ENCODE assay signal across 12 cellular contexts in the genomic region with DNA sequence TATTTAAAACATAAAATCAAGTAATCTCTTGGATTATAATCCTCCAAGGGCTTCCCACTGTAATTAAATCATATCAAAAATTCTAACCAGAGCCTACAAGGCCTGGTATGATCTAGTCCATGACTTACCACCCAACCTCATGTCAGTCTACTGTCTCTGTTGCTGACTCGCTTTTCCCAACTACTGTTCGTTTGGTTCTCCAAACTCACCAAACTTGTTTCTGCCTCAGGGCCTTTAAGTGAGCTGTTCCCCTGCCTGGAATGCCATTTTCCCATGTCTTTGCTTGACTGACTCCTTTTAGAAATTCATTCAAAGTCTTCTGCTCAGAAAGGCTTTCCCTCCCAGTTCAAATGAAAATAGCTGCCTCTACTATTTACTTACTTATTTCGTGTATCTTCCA.
"Had no signal": no experiment of that assay in that cellular context is flagged by ENCODE, and none has a peak within 500 bp of the region (broad histone marks: within the 10 kb centered on the region; RNA-seq: fewer than 3 reads in every experiment).

No MANE protein-coding gene starts in this region.

- H3K27me3 ChIP-seq: cardiac muscle cell, tibial artery had no signal

- H3K36me3 ChIP-seq: cardiac muscle cell, lower lobe of right lung, tibial artery had no signal

- H3K27ac ChIP-seq: cardiac muscle cell, lower lobe of right lung, tibial artery had no signal

- DNase-seq: activated CD8-positive, alpha-beta memory T cell treated with anti-CD3 and anti-CD28 coated beads, Interleukin-2, amount 50 U/mL, for 4 hours; activated CD8-positive, alpha-beta T cell treated with anti-CD3 and anti-CD28 coated beads for 36 hours; activated naive CD4-positive, alpha-beta T cell; aorta; lower lobe of right lung; naive B cell; right cardiac atrium; T-cell; T1000; tibial artery had no signal

- H3K4me1 ChIP-seq: lower lobe of right lung, tibial artery had no signal

- H3K4me3 ChIP-seq: cardiac muscle cell, lower lobe of right lung, tibial artery had no signal

- H3K9me3 ChIP-seq: lower lobe of right lung, tibial artery had no signal

- ATAC-seq: activated CD8-positive, alpha-beta T cell treated with anti-CD3 and anti-CD28 coated beads for 36 hours; lower lobe of right lung; right cardiac atrium; stimulated activated effector memory CD8-positive, alpha-beta T cell treated with anti-CD3 and anti-CD28 coated beads, Interleukin-12 subunit alpha, Interleukin-12 subunit beta, amount 100 ng/mL, for 72 hours; T-cell had no signal
